8 cellular contexts compared by ENCODE assay signal in genomic region chr16:67883872-67884261, GRCh38. TPM values are rescaled to one million over a fixed set of nuclear protein-coding genes. Genes with fewer than 3 reads are reported as not detected.
A peak's percentile ranks its signal among the peaks of the same experiment; 100 is the strongest.
DNase-seq lines count a peak whose midpoint lies in the region; ATAC-seq and TF ChIP-seq lines count a peak whose summit lies in the region.

No MANE protein-coding gene starts in this region.

- intact Hi-C loops in activated CD4-positive, alpha-beta memory T cell treated with anti-CD3 and anti-CD28 coated beads for 36 hours (cut with micrococcal nuclease) = loop anchor here (1.0 to 5.0 kb wide), 2 partner anchors 44 to 158 kb away; no protein-coding TSS in a partner anchor
- intact Hi-C loops in dorsolateral prefrontal cortex (cut with DNase I) = loop anchor here (1.0 to 5.0 kb wide), 4 partner anchors 26 to 49 kb away; partner anchors contain the start of genes CENPT (in 1 of the 2) and NUTF2 (in 1 of the 2)

- TF ChIP-seq CTCF in NB4 (IDR thresholded peaks at IDR 0.05; ENCODE audit: low read depth, low read length) (peak; percentile 95), dorsolateral prefrontal cortex (IDR thresholded peaks at IDR 0.05 in 54 of 56, conservative IDR thresholded peaks at IDR 0.05 in 2 of 56; ENCODE audit: low read depth in 1 of 56, partially characterized antibody in 56 of 56) (peak; percentile 5 to 93 (median 82))

- peaks cover 20% of the 10 kb centered on the region for H3K36me3 Mint-ChIP-seq in activated CD4-positive, alpha-beta memory T cell treated with anti-CD3 and anti-CD28 coated beads for 36 hours
- peaks cover 0 to 11% of the 10 kb centered on the region in 2 donors for H3K36me3 Mint-ChIP-seq in naive B cell
- peaks cover 57% of the 10 kb centered on the region for H3K36me3 Mint-ChIP-seq in stimulated activated effector memory CD8-positive, alpha-beta T cell treated with anti-CD3 and anti-CD28 coated beads, Interleukin-12 subunit alpha, Interleukin-12 subunit beta, amount 100 ng/mL, for 72 hours

- H3K4me1 Mint-ChIP-seq in activated CD4-positive, alpha-beta memory T cell treated with anti-CD3 and anti-CD28 coated beads for 36 hours (ENCODE audit: low read depth) = no peaks in the 10 kb centered on the region
- H3K4me1 Mint-ChIP-seq in naive B cell = peaks cover 2 to 8% (median 6%) of the 10 kb centered on the region in 3 donors
- peaks cover 8% of the 10 kb centered on the region for H3K4me1 Mint-ChIP-seq in stimulated activated effector memory CD8-positive, alpha-beta T cell treated with anti-CD3 and anti-CD28 coated beads, Interleukin-12 subunit alpha, Interleukin-12 subunit beta, amount 100 ng/mL, for 72 hours

- H3K27me3 Mint-ChIP-seq in activated CD4-positive, alpha-beta memory T cell treated with anti-CD3 and anti-CD28 coated beads for 36 hours = no peaks in the 10 kb centered on the region
- H3K27me3 Mint-ChIP-seq in naive B cell = no peaks in the 10 kb centered on the region

- H3K27ac ChIP-seq in dorsolateral prefrontal cortex = peak overlapping the region; percentile 9 to 98 (median 92)

- no peak overlapping the region for H3K27ac Mint-ChIP-seq in activated CD4-positive, alpha-beta memory T cell treated with anti-CD3 and anti-CD28 coated beads for 36 hours
- no peak overlapping the region for H3K27ac Mint-ChIP-seq in naive B cell
- H3K27ac Mint-ChIP-seq in stimulated activated effector memory CD8-positive, alpha-beta T cell treated with anti-CD3 and anti-CD28 coated beads, Interleukin-12 subunit alpha, Interleukin-12 subunit beta, amount 100 ng/mL, for 72 hours = peak overlapping the region; percentile 64

- ATAC-seq in naive B cell (ENCODE audit: low read depth in 2 of 2) (peak; percentile 94 to 96), HG03135 (IDR thresholded peaks at IDR 0.05; ENCODE audit: unreplicated experiment) (no peak), GM18520 (IDR thresholded peaks at IDR 0.05; ENCODE audit: unreplicated experiment) (no peak)
- peak; percentile 76 for ATAC-seq in stimulated activated effector memory CD8-positive, alpha-beta T cell treated with anti-CD3 and anti-CD28 coated beads, Interleukin-12 subunit alpha, Interleukin-12 subunit beta, amount 100 ng/mL, for 72 hours

- H3K27me3 ChIP-seq in dorsolateral prefrontal cortex = no peaks in the 10 kb centered on the region

- DNase-seq in GM03348 (ENCODE audit: low spot score) (peak; percentile 85), NB4 (ENCODE audit: low read depth) (peak; percentile 63), dorsolateral prefrontal cortex (peak in 9 of 10 donors; percentile 43 to 71 (median 53)), naive B cell (peak; percentile 71)
- DNase-seq in activated CD4-positive, alpha-beta memory T cell treated with anti-CD3 and anti-CD28 coated beads for 36 hours = peak; percentile 73
- DNase-seq in stimulated activated effector memory CD8-positive, alpha-beta T cell treated with anti-CD3 and anti-CD28 coated beads, Interleukin-12 subunit alpha, Interleukin-12 subunit beta, amount 100 ng/mL, for 72 hours (ENCODE audit: low spot score in 2 of 2) = peak; percentile 68 to 83

- no peak for TF ChIP-seq POLR2A in NB4 (IDR thresholded peaks at IDR 0.05; ENCODE audit: extremely low read depth, insufficient read length)

- no peak overlapping the region for H3K4me3 Mint-ChIP-seq in activated CD4-positive, alpha-beta memory T cell treated with anti-CD3 and anti-CD28 coated beads for 36 hours
- no peak overlapping the region for H3K4me3 Mint-ChIP-seq in naive B cell
- no peak overlapping the region for H3K4me3 Mint-ChIP-seq in stimulated activated effector memory CD8-positive, alpha-beta T cell treated with anti-CD3 and anti-CD28 coated beads, Interleukin-12 subunit alpha, Interleukin-12 subunit beta, amount 100 ng/mL, for 72 hours

- no peak overlapping the region for H3K4me3 ChIP-seq in NB4 (ENCODE audit: low read depth, low read length)
- H3K4me3 ChIP-seq in dorsolateral prefrontal cortex = peak overlapping the region in 3 of 59 donors; percentile 4 to 55 (median 53)

- H3K9me3 Mint-ChIP-seq in activated CD4-positive, alpha-beta memory T cell treated with anti-CD3 and anti-CD28 coated beads for 36 hours = no peaks in the 10 kb centered on the region
- no peaks in the 10 kb centered on the region for H3K9me3 Mint-ChIP-seq in naive B cell
- no peaks in the 10 kb centered on the region for H3K9me3 Mint-ChIP-seq in stimulated activated effector memory CD8-positive, alpha-beta T cell treated with anti-CD3 and anti-CD28 coated beads, Interleukin-12 subunit alpha, Interleukin-12 subunit beta, amount 100 ng/mL, for 72 hours

- CTCF ChIA-PET in activated CD4-positive, alpha-beta memory T cell treated with anti-CD3 and anti-CD28 coated beads for 36 hours (lab: Charles Lee) = interaction anchor here (0.5 to 4.4 kb wide), 35 partner anchors 9 to 666 kb away, joined by 3 to 62 read pairs (median 4); partner anchors contain the start of genes CARMIL2, CTRL, DDX28 and DUS2

- POLR2A ChIA-PET in activated CD4-positive, alpha-beta memory T cell treated with anti-CD3 and anti-CD28 coated beads for 36 hours (lab: Charles Lee) = interaction anchor here (0.8 to 2.6 kb wide), 3 partner anchors 31 to 52 kb away, joined by 3 to 9 read pairs (median 5); partner anchors contain the start of gene PSMB10

RNA-seq across cellular contexts. Expression of gene NRN1L, which starts 0.8 kb away (rescaled TPM):
- under 1 TPM in 1 of 2 experiments, not detected in 1; 0.76 TPM for total RNA-seq in activated CD4-positive, alpha-beta memory T cell treated with anti-CD3 and anti-CD28 coated beads for 36 hours
- total RNA-seq in dorsolateral prefrontal cortex = 10 to 100 TPM in 1 of 120 experiments, 1 to 10 TPM in 97, under 1 TPM in 6, not detected in 16; 0.72 to 11.5 (median 2.6) TPM
- under 1 TPM in 2 of 6 donors, not detected in 4; 0.64 to 0.90 TPM for polyA plus RNA-seq in naive B cell (ENCODE audit: low read depth in 6 of 6)

RNA-seq across cellular contexts. Expression of gene PSKH1, which starts 9.2 kb away (rescaled TPM):
- total RNA-seq in activated CD4-positive, alpha-beta memory T cell treated with anti-CD3 and anti-CD28 coated beads for 36 hours = 10 to 100 TPM in 1 of 2 experiments, 1 to 10 TPM in 1; 10.0 to 11.7 TPM
- total RNA-seq in dorsolateral prefrontal cortex = 10 to 100 TPM; 10.9 to 28.1 (median 18.3) TPM
- 10 to 100 TPM; 14.2 to 24.4 (median 17.4) TPM for polyA plus RNA-seq in naive B cell (ENCODE audit: low read depth in 6 of 6)

RNA-seq across cellular contexts. Expression of gene EDC4, which starts 11.0 kb away (rescaled TPM):
- 10 to 100 TPM; 88.6 to 94.2 TPM for total RNA-seq in activated CD4-positive, alpha-beta memory T cell treated with anti-CD3 and anti-CD28 coated beads for 36 hours
- total RNA-seq in dorsolateral prefrontal cortex = 10 to 100 TPM; 46.0 to 96.6 (median 69.2) TPM
- polyA plus RNA-seq in naive B cell (ENCODE audit: low read depth in 6 of 6) = 10 to 100 TPM in 5 of 6 donors, 1 to 10 TPM in 1; 6.7 to 28.6 (median 20.2) TPM

RNA-seq across cellular contexts. Expression of gene CENPT, which starts 36.4 kb away (rescaled TPM):
- total RNA-seq in activated CD4-positive, alpha-beta memory T cell treated with anti-CD3 and anti-CD28 coated beads for 36 hours = 10 to 100 TPM; 39.2 to 40.2 TPM
- total RNA-seq in dorsolateral prefrontal cortex = 10 to 100 TPM; 40.0 to 88.4 (median 54.9) TPM
- 10 to 100 TPM in 3 of 6 donors, 1 to 10 TPM in 3; 7.6 to 15.1 (median 9.2) TPM for polyA plus RNA-seq in naive B cell (ENCODE audit: low read depth in 6 of 6)

RNA-seq across cellular contexts. Expression of gene NUTF2, which starts 37.1 kb away (rescaled TPM):
- 100 to 1,000 TPM; 141 to 148 TPM for total RNA-seq in activated CD4-positive, alpha-beta memory T cell treated with anti-CD3 and anti-CD28 coated beads for 36 hours
- total RNA-seq in dorsolateral prefrontal cortex = 10 to 100 TPM; 51.7 to 88.9 (median 72.2) TPM
- polyA plus RNA-seq in naive B cell (ENCODE audit: low read depth in 6 of 6) = 100 to 1,000 TPM; 126 to 148 (median 131) TPM

Comparison
In these comparisons a context has a peak if more than half of its experiments do, and no peak if none do; other contexts are left out.
1. ATAC-seq: peak in naive B cell (2 of 2) and stimulated activated effector memory CD8-positive, alpha-beta T cell treated with anti-CD3 and anti-CD28 coated beads, Interleukin-12 subunit alpha, Interleukin-12 subunit beta, amount 100 ng/mL, for 72 hours (single experiment); none in HG03135 (single experiment) and GM18520 (single experiment).
2. Peak in every context shown above with its lines, with median percentiles within 50 percentile points of each other: DNase-seq.